ENCODE assay signal across 11 cellular contexts in the genomic region with DNA sequence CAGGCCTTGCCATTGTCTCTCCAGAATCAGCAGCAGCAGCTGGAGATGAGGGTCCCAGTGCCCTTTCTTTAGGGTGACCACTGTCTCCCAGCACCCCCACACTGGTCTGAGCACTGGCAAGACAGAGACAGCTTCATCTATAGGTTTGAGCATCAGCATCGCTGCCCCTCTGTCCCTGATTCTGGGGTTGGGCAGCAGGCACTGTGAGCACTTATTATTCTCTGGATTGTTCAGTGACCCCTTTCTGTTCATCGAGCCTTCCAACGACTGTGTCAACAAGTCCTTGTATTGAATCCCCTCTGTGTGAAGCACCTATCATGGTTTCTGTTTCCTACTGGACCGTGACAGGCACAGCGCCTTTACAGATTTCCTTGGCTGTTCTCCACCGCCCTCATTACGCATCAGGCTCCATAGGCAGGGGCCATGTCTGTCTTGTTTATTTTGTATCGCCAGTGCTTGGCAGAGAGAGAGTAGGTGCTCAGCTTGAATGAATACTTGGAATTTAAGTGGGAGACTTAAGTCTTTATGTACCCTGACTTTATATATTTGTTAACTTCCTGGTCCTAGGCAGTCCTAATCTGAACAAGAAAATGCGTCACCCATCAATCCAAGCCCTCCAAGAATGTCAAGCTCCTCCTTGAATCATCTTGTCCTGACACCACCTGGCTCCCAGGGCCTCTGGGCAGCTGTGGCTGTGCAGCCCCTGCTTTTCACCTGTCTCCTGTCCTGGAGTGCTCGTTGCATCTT. TPM values are rescaled to one million over a fixed set of nuclear protein-coding genes. Genes with fewer than 3 reads are reported as not detected.
A peak's percentile ranks its signal among the peaks of the same experiment; 100 is the strongest.
DNase-seq lines count a peak whose midpoint lies in the region; ATAC-seq, FAIRE-seq and TF ChIP-seq lines count a peak whose summit lies in the region.
"Had no signal": no experiment of that assay in that cellular context is flagged by ENCODE, and none has a peak within 500 bp of the region (broad histone marks: within the 10 kb centered on the region; RNA-seq: fewer than 3 reads in every experiment).

No MANE protein-coding gene starts in this region.

- TF ChIP-seq RAD21 in HepG2 (CRISPR knock-in tag; IDR thresholded peaks at IDR 0.05) = no peak

- TF ChIP-seq EP300 in HepG2 (IDR thresholded peaks at IDR 0.05; ENCODE audit: low read depth in 2 of 2, low read length in 2 of 2) = no peak
- no peak for TF ChIP-seq EP300 in HepG2 (CRISPR knock-in tag; IDR thresholded peaks at IDR 0.05; ENCODE audit: borderline replicate concordance)

- DNase-seq in HepG2 (ENCODE audit: low spot score) = no peak
- no peak for DNase-seq in right lobe of liver
- DNase-seq in PC-9 = peak in 1 of 2 experiments; percentile 62
- DNase-seq in esophagus squamous epithelium (lab: John Stamatoyannopoulos, UW) = no peak
- no peak for DNase-seq in activated naive CD8-positive, alpha-beta T cell treated with anti-CD3 and anti-CD28 coated beads for 36 hours
- DNase-seq in occipital lobe (lab: John Stamatoyannopoulos, UW) = no peak
- DNase-seq: activated naive CD4-positive, alpha-beta T cell treated with anti-CD3 and anti-CD28 coated beads, Interleukin-2, amount 10 ng/mL, durations not matched to agents 7 days and 5 days; effector memory CD4-positive, alpha-beta T cell; NCI-H2171 had no signal

- CTCF ChIA-PET in HepG2 (lab: Yijun Ruan, JAX; ENCODE audit: low intra/inter-chr PET ratio, low total read pairs) = no interaction called here
- CTCF ChIA-PET in PC-9 (lab: Charles Lee) = interaction anchor here (0.6 kb wide), 1 partner anchor 58 kb away, joined by 7 read pairs; no protein-coding TSS in a partner anchor

- no peak for TF ChIP-seq POLR2A in HepG2 (IDR thresholded peaks at IDR 0.05; ENCODE audit: insufficient read depth in 1 of 2, low read depth in 2 of 2, low read length in 2 of 2)
- TF ChIP-seq POLR2A in right lobe of liver (IDR thresholded peaks at IDR 0.05) = no peak
- no peak for TF ChIP-seq POLR2A in esophagus squamous epithelium (IDR thresholded peaks at IDR 0.05)

- H3K4me2 ChIP-seq in HepG2 (ENCODE audit: low read depth, low read length) = no peak overlapping the region
- H3K4me2 ChIP-seq in PC-9 = peak overlapping the region; percentile 75

- H3K36me3 Mint-ChIP-seq in activated naive CD8-positive, alpha-beta T cell treated with anti-CD3 and anti-CD28 coated beads for 36 hours = no peaks in the 10 kb centered on the region

- peaks cover 83% of the 10 kb centered on the region for H3F3A ChIP-seq in PC-9 (ENCODE audit: insufficient read depth, low read depth)

- H3K27ac Mint-ChIP-seq in activated naive CD8-positive, alpha-beta T cell treated with anti-CD3 and anti-CD28 coated beads for 36 hours = no peak overlapping the region
- H3K27ac Mint-ChIP-seq: activated naive CD4-positive, alpha-beta T cell treated with anti-CD3 and anti-CD28 coated beads, Interleukin-2, amount 10 ng/mL, durations not matched to agents 7 days and 5 days had no signal

- no peak for FAIRE-seq in HepG2 (lab: Jason Lieb, UNC)

- in situ Hi-C loops in HepG2 (cut with HindIII; ENCODE audit: extremely low pct_ligation_motif_present, low pct_unique_long_range_greater_than_20kb) = no loop called here

- H3K27ac ChIP-seq in HepG2 (ENCODE audit: extremely low read length, insufficient read depth, low read length) = no peak overlapping the region
- H3K27ac ChIP-seq in right lobe of liver = no peak overlapping the region
- H3K27ac ChIP-seq in PC-9 = peak overlapping the region; percentile 100
- peak overlapping the region; percentile 86 to 97 (median 94) for H3K27ac ChIP-seq in esophagus squamous epithelium

- no peaks in the 10 kb centered on the region for H3K9me3 ChIP-seq in HepG2 (ENCODE audit: low read length)
- H3K9me3 ChIP-seq in right lobe of liver = no peaks in the 10 kb centered on the region
- H3K9me3 ChIP-seq in PC-9 (ENCODE audit: insufficient read depth, low read depth) = no peaks in the 10 kb centered on the region
- no peaks in the 10 kb centered on the region for H3K9me3 ChIP-seq in esophagus squamous epithelium

- H3K79me2 ChIP-seq in HepG2 (ENCODE audit: insufficient read depth, low read length) (no peaks in the 10 kb centered on the region), PC-9 (ENCODE audit: low read depth) (peaks cover 66% of the 10 kb centered on the region)

- H3K9me3 Mint-ChIP-seq in activated naive CD8-positive, alpha-beta T cell treated with anti-CD3 and anti-CD28 coated beads for 36 hours = peaks cover 1% of the 10 kb centered on the region
- H3K9me3 Mint-ChIP-seq: activated naive CD4-positive, alpha-beta T cell treated with anti-CD3 and anti-CD28 coated beads, Interleukin-2, amount 10 ng/mL, durations not matched to agents 7 days and 5 days had no signal

- WGBS in HepG2 (ENCODE audit: low lambda C conversion rate) = 73% methylated on average over 10 of the region's 10 CpGs
- WGBS in right lobe of liver (ENCODE audit: insufficient coverage, low coverage, low lambda C conversion rate, missing lambda C conversion rate) = 91% methylated on average over 9 of the region's 10 CpGs
- WGBS in esophagus squamous epithelium, 2 donors = 31 to 33% methylated on average over 9 to 10 of the region's 10 CpGs

- H3K4me3 ChIP-seq in HepG2 (replicated peaks in 1 of 3; ENCODE audit: insufficient read depth in 1 of 3, low read depth in 2 of 3, low read length in 3 of 3) = no peak overlapping the region
- H3K4me3 ChIP-seq in right lobe of liver = no peak overlapping the region
- H3K4me3 ChIP-seq in PC-9 = no peak overlapping the region
- H3K4me3 ChIP-seq in esophagus squamous epithelium = no peak overlapping the region

- no peaks in the 10 kb centered on the region for H3K36me3 ChIP-seq in HepG2 (replicated peaks in 1 of 2; ENCODE audit: control insufficient read depth in 1 of 2, insufficient read depth in 2 of 2, low read length in 2 of 2)
- no peaks in the 10 kb centered on the region for H3K36me3 ChIP-seq in right lobe of liver
- H3K36me3 ChIP-seq in PC-9 (ENCODE audit: low read depth) = peaks cover 8% of the 10 kb centered on the region; the same call in 1 of the 2 replicates
- peaks cover 0 to 5% (median 0%) of the 10 kb centered on the region in 3 donors for H3K36me3 ChIP-seq in esophagus squamous epithelium

- H3K4me3 Mint-ChIP-seq in activated naive CD8-positive, alpha-beta T cell treated with anti-CD3 and anti-CD28 coated beads for 36 hours = no peak overlapping the region
- H3K4me3 Mint-ChIP-seq: activated naive CD4-positive, alpha-beta T cell treated with anti-CD3 and anti-CD28 coated beads, Interleukin-2, amount 10 ng/mL, durations not matched to agents 7 days and 5 days had no signal

- ATAC-seq in HepG2 (no peak), right lobe of liver (no peak), SK-N-SH treated with all-trans-retinoic acid at 6 μM for 48 hours (no peak), HG02970 (IDR thresholded peaks at IDR 0.05; ENCODE audit: low FRiP score, unreplicated experiment) (no peak)

- H3K27me3 ChIP-seq in HepG2 (ENCODE audit: control insufficient read depth in 1 of 2, insufficient read depth in 2 of 2, low read length in 2 of 2) = peaks cover 0 to 27% of the 10 kb centered on the region in 2 experiments; a peak in 3 of 5 replicates
- H3K27me3 ChIP-seq in right lobe of liver = no peaks in the 10 kb centered on the region
- H3K27me3 ChIP-seq in PC-9 (ENCODE audit: insufficient read depth, low read depth) = no peaks in the 10 kb centered on the region
- H3K27me3 ChIP-seq in esophagus squamous epithelium = no peaks in the 10 kb centered on the region

- no TSS peak for BruUV-seq in HepG2 (replicated peaks; lab: Mats Ljungman, UMichigan)
- BruUV-seq in PC-9 (replicated peaks; lab: Mats Ljungman, UMichigan) = no TSS peak

- H4K20me1 ChIP-seq in HepG2 (ENCODE audit: insufficient read depth, low read length) = no peaks in the 10 kb centered on the region
- no peaks in the 10 kb centered on the region for H4K20me1 ChIP-seq in PC-9 (ENCODE audit: insufficient read depth)

- no peak for TF ChIP-seq CTCF in HepG2 (CRISPR knock-in tag; IDR thresholded peaks at IDR 0.05)
- TF ChIP-seq CTCF in right lobe of liver (IDR thresholded peaks at IDR 0.05) = no peak
- no peak for TF ChIP-seq CTCF in PC-9 (conservative IDR thresholded peaks at IDR 0.05)
- no peak for TF ChIP-seq CTCF in esophagus squamous epithelium (IDR thresholded peaks at IDR 0.05)

- POLR2A ChIA-PET in HepG2 (lab: Yijun Ruan, JAX) = no interaction called here
- POLR2A ChIA-PET in PC-9 (lab: Charles Lee; ENCODE audit: unreplicated experiment) = interaction anchor here (0.5 kb wide), 1 partner anchor 649 kb away, joined by 6 read pairs; no protein-coding TSS in a partner anchor

- intact Hi-C loops in HepG2 (cut with micrococcal nuclease; ENCODE audit: unreplicated experiment) = no loop called here
- intact Hi-C loops in right lobe of liver (cut with DNase I) = no loop called here
- intact Hi-C loops in PC-9 (cut with micrococcal nuclease; ENCODE audit: unreplicated experiment) = no loop called here
- intact Hi-C loops in esophagus squamous epithelium (cut with DNase I) = no loop called here

- no peak overlapping the region for H3K9ac ChIP-seq in HepG2 (ENCODE audit: insufficient read depth, low read depth, low read length)

- H3K27me3 Mint-ChIP-seq in activated naive CD8-positive, alpha-beta T cell treated with anti-CD3 and anti-CD28 coated beads for 36 hours = peaks cover 61% of the 10 kb centered on the region

- H3K4me1 ChIP-seq in HepG2 (ENCODE audit: insufficient read depth, low read length) (peaks cover 58% of the 10 kb centered on the region), right lobe of liver (no peaks in the 10 kb centered on the region), PC-9 (replicated peaks; ENCODE audit: insufficient read depth) (peaks cover 93% of the 10 kb centered on the region), esophagus squamous epithelium (peaks cover 71 to 96% (median 75%) of the 10 kb centered on the region in 3 donors)

- no peak overlapping the region for H2AFZ ChIP-seq in HepG2 (ENCODE audit: low read length)
- no peak overlapping the region for H2AFZ ChIP-seq in PC-9

- peaks cover 9% of the 10 kb centered on the region for H3K4me1 Mint-ChIP-seq in activated naive CD8-positive, alpha-beta T cell treated with anti-CD3 and anti-CD28 coated beads for 36 hours

- no peaks in the 10 kb centered on the region for H3K9me2 ChIP-seq in PC-9 (ENCODE audit: insufficient read depth)

RNA-seq across cellular contexts. Expression of gene MALL, which starts 11.4 kb away (rescaled TPM):
- total RNA-seq in HepG2 (2016; rRNA removed; fragmentation: Illumina TruSeq; extraction: Trizol) (not detected in 2 replicates), right lobe of liver (1 to 10 TPM; 1.1 to 3.1 (median 2.2) TPM), PC-9 (2021) (28.1 and 32.4 TPM in 2 replicates), esophagus squamous epithelium (100 to 1,000 TPM; 146 to 534 (median 225) TPM), occipital lobe (0.94 TPM)
- not detected in 2 replicates for total RNA-seq in HepG2 (2016; cell fraction: cytosol; rRNA removed; fragmentation: Illumina TruSeq; extraction: Trizol; ENCODE audit: low read depth)
- total RNA-seq in HepG2 (2016; cell fraction: insoluble cytoplasmic fraction; rRNA removed; fragmentation: Illumina TruSeq; extraction: Trizol) = not detected in 2 replicates
- not detected in 2 replicates for total RNA-seq in HepG2 (2016; cell fraction: membrane; rRNA removed; fragmentation: Illumina TruSeq; extraction: Trizol)
- total RNA-seq in HepG2 (2016; cell fraction: nucleus; rRNA removed; fragmentation: Illumina TruSeq; extraction: Trizol) = not detected in 2 replicates
- not detected in 2 replicates for polyA plus RNA-seq in HepG2 (2011; rRNA removed)
- not detected in 2 replicates for polyA plus RNA-seq in HepG2 (2011; cell fraction: cytosol; rRNA removed)
- not detected in 2 replicates for polyA plus RNA-seq in HepG2 (2011; cell fraction: nucleus; rRNA removed)
- polyA plus RNA-seq in HepG2 (2012) = not detected in 2 replicates
- not detected in 2 replicates for polyA plus RNA-seq in HepG2 (2016; cell fraction: cytosol; fragmentation: Illumina TruSeq; extraction: Trizol; ENCODE audit: low read depth)
- polyA plus RNA-seq in HepG2 (2016; cell fraction: insoluble cytoplasmic fraction; fragmentation: Illumina TruSeq; extraction: Trizol; ENCODE audit: low read depth) = not detected in 2 replicates
- polyA plus RNA-seq in HepG2 (2016; cell fraction: membrane; fragmentation: Illumina TruSeq; extraction: Trizol; ENCODE audit: low read depth) = not detected in 2 replicates
- polyA plus RNA-seq in HepG2 (2016; cell fraction: nucleus; fragmentation: Illumina TruSeq; extraction: Trizol; ENCODE audit: insufficient read depth, low read depth) = not detected in 2 replicates
- polyA minus RNA-seq in HepG2 (2011; rRNA and poly(A)+ RNA removed; ENCODE audit: low replicate concordance) = not detected in 2 replicates
- polyA minus RNA-seq in HepG2 (2011; cell fraction: cytosol; rRNA and poly(A)+ RNA removed) = not detected in 2 replicates
- not detected in 2 replicates for polyA minus RNA-seq in HepG2 (2011; cell fraction: nucleus; rRNA and poly(A)+ RNA removed)
- total RNA-seq in activated naive CD8-positive, alpha-beta T cell treated with anti-CD3 and anti-CD28 coated beads for 36 hours = under 1 TPM; 0.35 to 0.42 TPM

Comparison
In these comparisons a context has a peak if more than half of its experiments do, and no peak if none do; other contexts are left out.
1. H3K27ac ChIP-seq: peak in PC-9 (single experiment) and esophagus squamous epithelium (4 of 4); none in HepG2 (single experiment) and right lobe of liver (0 of 3).